ENCODE assay signal across 21 cellular contexts in the genomic region with DNA sequence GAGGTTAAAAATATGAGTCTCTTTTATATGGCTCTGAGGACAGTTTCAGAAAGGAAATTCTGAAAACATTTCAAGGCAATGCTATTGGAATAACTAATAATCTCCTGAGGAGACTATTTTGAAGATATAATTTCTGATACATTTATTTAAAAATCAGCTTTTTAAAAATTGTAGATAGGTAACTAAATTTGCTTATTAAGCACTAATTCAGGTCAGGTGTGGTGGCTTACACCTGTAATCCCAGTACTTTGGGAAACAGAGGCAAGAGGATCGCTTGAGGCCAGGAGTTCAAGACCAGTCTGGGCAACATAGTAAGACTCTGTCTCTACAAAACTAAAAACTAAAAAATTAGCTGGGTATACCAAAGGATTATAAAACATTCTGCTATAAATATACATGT. TPM values are rescaled to one million over a fixed set of nuclear protein-coding genes. Genes with fewer than 3 reads are reported as not detected.
A peak's percentile ranks its signal among the peaks of the same experiment; 100 is the strongest.
DNase-seq lines count a peak whose midpoint lies in the region; ATAC-seq, FAIRE-seq and TF ChIP-seq lines count a peak whose summit lies in the region.
"Had no signal": no experiment of that assay in that cellular context is flagged by ENCODE, and none has a peak within 500 bp of the region (broad histone marks: within the 10 kb centered on the region; RNA-seq: fewer than 3 reads in every experiment).

No MANE protein-coding gene starts in this region.

- BruUV-seq in HepG2 (replicated peaks; lab: Mats Ljungman, UMichigan) (no TSS peak), K562 (replicated peaks; lab: Mats Ljungman, UMichigan) (no TSS peak)

- no peak for DNase-seq in HepG2 (ENCODE audit: low spot score)
- no peak for DNase-seq in right lobe of liver
- no peak for DNase-seq in K562 (ENCODE audit: extremely low read depth in 1 of 4, low spot score in 3 of 4)
- no peak for DNase-seq in endothelial cell (ENCODE audit: low spot score)
- DNase-seq in NCI-H748 treated with DMSO at 0.1 percent for 48 hours (lab: John Stamatoyannopoulos, UW), result no peak
- DNase-seq in UCSD-AML1 (lab: John Stamatoyannopoulos, UW; ENCODE audit: unreplicated experiment), result no peak
- DNase-seq: AML-193; Caco-2; Calu3; CD4-positive, alpha-beta T cell; CD8-positive, alpha-beta T cell; DMS79 treated with DMSO at 0.1 percent for 48 hours; GF-D8 had no signal

- H3K4me3 Mint-ChIP-seq in endothelial cell (ENCODE audit: unreplicated experiment), result peak overlapping the region; percentile 62
- H3K4me3 Mint-ChIP-seq: B cell; CD4-positive, alpha-beta T cell; CD8-positive, alpha-beta T cell had no signal

- TF ChIP-seq RAD21 in HepG2 (CRISPR knock-in tag; IDR thresholded peaks at IDR 0.05) (no peak), K562 (CRISPR knock-in tag; conservative IDR thresholded peaks at IDR 0.05 in 1 of 2, IDR thresholded peaks at IDR 0.05 in 1 of 2) (no peak)

- H3K9me1 ChIP-seq in K562 (ENCODE audit: control insufficient read depth, insufficient read depth, low read length), result no peaks in the 10 kb centered on the region

- H3K36me3 Mint-ChIP-seq in endothelial cell (ENCODE audit: low read depth, unreplicated experiment), result peaks cover 26% of the 10 kb centered on the region

- H2AFZ ChIP-seq in HepG2 (ENCODE audit: low read length) (no peak overlapping the region), K562 (ENCODE audit: low read depth, low read length) (no peak overlapping the region)

- 100% methylated on average over 1 of the region's 1 CpG for WGBS in HepG2 (ENCODE audit: low lambda C conversion rate)
- 90% methylated on average over 1 of the region's 1 CpG for WGBS in right lobe of liver (ENCODE audit: insufficient coverage, low coverage, low lambda C conversion rate, missing lambda C conversion rate)
- 100% methylated on average over 1 of the region's 1 CpG for WGBS in K562 (ENCODE audit: insufficient coverage, low coverage, missing lambda C conversion rate)

- H3K4me3 ChIP-seq in HepG2 (replicated peaks in 1 of 3; ENCODE audit: insufficient read depth in 1 of 3, low read depth in 2 of 3, low read length in 3 of 3), result no peak overlapping the region
- H3K4me3 ChIP-seq in right lobe of liver, result no peak overlapping the region
- H3K4me3 ChIP-seq in K562, result no peak overlapping the region
- H3K4me3 ChIP-seq: BLaER1 treated with 17β-estradiol and CSF1 and Interleukin-3, amounts not matched to agents 10 nM and 100 nM had no signal

- ATAC-seq in HepG2, result no peak
- ATAC-seq in right lobe of liver, result no peak
- no peak for ATAC-seq in K562
- ATAC-seq: CD8-positive, alpha-beta T cell had no signal

- H3K36me3 ChIP-seq in HepG2 (replicated peaks in 1 of 2; ENCODE audit: control insufficient read depth in 1 of 2, insufficient read depth in 2 of 2, low read length in 2 of 2), result no peaks in the 10 kb centered on the region
- no peaks in the 10 kb centered on the region for H3K36me3 ChIP-seq in right lobe of liver
- H3K36me3 ChIP-seq in K562 (ENCODE audit: control insufficient read depth, insufficient read depth, low read length), result peaks cover 3% of the 10 kb centered on the region; the same call in 1 of the 3 replicates

- POLR2A ChIA-PET in HepG2 (lab: Yijun Ruan, JAX), result no interaction called here
- POLR2A ChIA-PET in K562 (lab: Yijun Ruan, JAX), result no interaction called here

- in situ Hi-C loops in HepG2 (cut with HindIII; ENCODE audit: extremely low pct_ligation_motif_present, low pct_unique_long_range_greater_than_20kb), result no loop called here
- in situ Hi-C loops in K562 (cut with MboI), result no loop called here

- H3K27me3 ChIP-seq in HepG2 (ENCODE audit: control insufficient read depth in 1 of 2, insufficient read depth in 2 of 2, low read length in 2 of 2), result no peaks in the 10 kb centered on the region
- H3K27me3 ChIP-seq in right lobe of liver, result no peaks in the 10 kb centered on the region
- no peaks in the 10 kb centered on the region for H3K27me3 ChIP-seq in K562 (ENCODE audit: control insufficient read depth in 2 of 2, insufficient read depth in 2 of 2, low read length in 2 of 2)
- H3K27me3 ChIP-seq: BLaER1 treated with 17β-estradiol and CSF1 and Interleukin-3, amounts not matched to agents 10 nM and 100 nM had no signal

- H3K27me3 Mint-ChIP-seq in endothelial cell (ENCODE audit: unreplicated experiment), result peaks cover 1% of the 10 kb centered on the region
- H3K27me3 Mint-ChIP-seq: B cell; CD4-positive, alpha-beta T cell had no signal

- H3K27ac Mint-ChIP-seq in endothelial cell (ENCODE audit: unreplicated experiment), result no peak overlapping the region
- H3K27ac Mint-ChIP-seq: B cell; CD4-positive, alpha-beta T cell; CD8-positive, alpha-beta T cell had no signal

- peaks cover 13% of the 10 kb centered on the region for H3K9me3 Mint-ChIP-seq in endothelial cell (ENCODE audit: unreplicated experiment)

- TF ChIP-seq EP300 in HepG2 (IDR thresholded peaks at IDR 0.05; ENCODE audit: low read depth in 2 of 2, low read length in 2 of 2), result no peak
- TF ChIP-seq EP300 in HepG2 (CRISPR knock-in tag; IDR thresholded peaks at IDR 0.05; ENCODE audit: borderline replicate concordance), result no peak
- TF ChIP-seq EP300 in K562 (IDR thresholded peaks at IDR 0.05; ENCODE audit: low read length), result no peak

- H3K9me3 ChIP-seq in HepG2 (ENCODE audit: low read length) (no peaks in the 10 kb centered on the region), right lobe of liver (no peaks in the 10 kb centered on the region), K562 (replicated peaks; ENCODE audit: control insufficient read depth, insufficient read depth, low read depth, low read length) (no peaks in the 10 kb centered on the region; the same call in none of the 2 replicates)

- intact Hi-C loops in HepG2 (cut with micrococcal nuclease; ENCODE audit: unreplicated experiment) (no loop called here), right lobe of liver (cut with DNase I) (no loop called here), K562 (cut with micrococcal nuclease) (no loop called here)

- no peak overlapping the region for H3K27ac ChIP-seq in HepG2 (ENCODE audit: extremely low read length, insufficient read depth, low read length)
- no peak overlapping the region for H3K27ac ChIP-seq in right lobe of liver
- H3K27ac ChIP-seq in K562 (ENCODE audit: extremely low read depth, low read depth, low read length), result no peak overlapping the region
- H3K27ac ChIP-seq: 22Rv1; BLaER1 treated with 17β-estradiol and CSF1 and Interleukin-3, amounts not matched to agents 10 nM and 100 nM; C4-2B had no signal

- H3K4me1 ChIP-seq in HepG2 (ENCODE audit: insufficient read depth, low read length) (no peaks in the 10 kb centered on the region), right lobe of liver (no peaks in the 10 kb centered on the region), K562 (replicated peaks in 1 of 2; ENCODE audit: control insufficient read depth in 2 of 2, insufficient read depth in 2 of 2, low read length in 2 of 2) (no peaks in the 10 kb centered on the region)
- H3K4me1 ChIP-seq: BLaER1 treated with 17β-estradiol and CSF1 and Interleukin-3, amounts not matched to agents 10 nM and 100 nM; Caco-2 had no signal

- H3K79me2 ChIP-seq in HepG2 (ENCODE audit: insufficient read depth, low read length) (no peaks in the 10 kb centered on the region), K562 (ENCODE audit: control insufficient read depth, insufficient read depth, low read length) (no peaks in the 10 kb centered on the region)

- TF ChIP-seq POLR2A in HepG2 (IDR thresholded peaks at IDR 0.05; ENCODE audit: insufficient read depth in 1 of 2, low read depth in 2 of 2, low read length in 2 of 2) (no peak), right lobe of liver (IDR thresholded peaks at IDR 0.05) (no peak), K562 (conservative IDR thresholded peaks at IDR 0.05) (no peak)

- TF ChIP-seq CTCF in HepG2 (CRISPR knock-in tag; IDR thresholded peaks at IDR 0.05) (no peak), right lobe of liver (IDR thresholded peaks at IDR 0.05) (no peak), K562 (IDR thresholded peaks at IDR 0.05 in 2 of 3, conservative IDR thresholded peaks at IDR 0.05 in 1 of 3; ENCODE audit: insufficient read depth in 2 of 3, low read depth in 1 of 3, low read length in 3 of 3) (no peak), endothelial cell (IDR thresholded peaks at IDR 0.05; ENCODE audit: unreplicated experiment) (no peak)

- no peak overlapping the region for H3K4me2 ChIP-seq in HepG2 (ENCODE audit: low read depth, low read length)
- H3K4me2 ChIP-seq in K562 (ENCODE audit: insufficient read depth, low read length), result no peak overlapping the region
- H3K4me2 ChIP-seq: BLaER1 treated with 17β-estradiol and CSF1 and Interleukin-3, amounts not matched to agents 10 nM and 100 nM had no signal

- H4K20me1 ChIP-seq in HepG2 (ENCODE audit: insufficient read depth, low read length), result no peaks in the 10 kb centered on the region
- H4K20me1 ChIP-seq in K562 (replicated peaks; ENCODE audit: control insufficient read depth, insufficient read depth, low read length), result no peaks in the 10 kb centered on the region
- H4K20me1 ChIP-seq: BLaER1 treated with 17β-estradiol and CSF1 and Interleukin-3, amounts not matched to agents 10 nM and 100 nM had no signal

- CTCF ChIA-PET in HepG2 (lab: Yijun Ruan, JAX; ENCODE audit: low intra/inter-chr PET ratio, low total read pairs) (no interaction called here), K562 (lab: Yijun Ruan, JAX; ENCODE audit: low intra/inter-chr PET ratio) (no interaction called here)

- no peak for FAIRE-seq in HepG2 (lab: Jason Lieb, UNC)
- FAIRE-seq in K562 (lab: Jason Lieb, UNC), result no peak
- FAIRE-seq: D721Med, G401.6, GM12891, GM19239 had no signal

- H3K4me1 Mint-ChIP-seq in endothelial cell (ENCODE audit: unreplicated experiment), result no peaks in the 10 kb centered on the region

- H3K9ac ChIP-seq in HepG2 (ENCODE audit: insufficient read depth, low read depth, low read length), result no peak overlapping the region
- no peak overlapping the region for H3K9ac ChIP-seq in K562 (ENCODE audit: insufficient read depth in 1 of 2, low read depth in 2 of 2, low read length in 2 of 2)
- H3K9ac ChIP-seq: BLaER1 treated with 17β-estradiol and CSF1 and Interleukin-3, amounts not matched to agents 10 nM and 100 nM had no signal

RNA-seq across cellular contexts. Expression of a gene that starts 17.0 kb away (rescaled TPM):
- total RNA-seq in HepG2 (2016; rRNA removed; fragmentation: Illumina TruSeq; extraction: Trizol), result 9.4 and 11.8 TPM in 2 replicates
- 3.7 and 4.1 TPM in 2 replicates for total RNA-seq in HepG2 (2016; cell fraction: cytosol; rRNA removed; fragmentation: Illumina TruSeq; extraction: Trizol; ENCODE audit: low read depth)
- total RNA-seq in HepG2 (2016; cell fraction: insoluble cytoplasmic fraction; rRNA removed; fragmentation: Illumina TruSeq; extraction: Trizol), result 8.8 and 12.5 TPM in 2 replicates
- 8.2 and 9.1 TPM in 2 replicates for total RNA-seq in HepG2 (2016; cell fraction: membrane; rRNA removed; fragmentation: Illumina TruSeq; extraction: Trizol)
- 18.3 and 19.2 TPM in 2 replicates for total RNA-seq in HepG2 (2016; cell fraction: nucleus; rRNA removed; fragmentation: Illumina TruSeq; extraction: Trizol)
- polyA plus RNA-seq in HepG2 (2011; rRNA removed), result 8.3 and 10.9 TPM in 2 replicates
- polyA plus RNA-seq in HepG2 (2011; cell fraction: cytosol; rRNA removed), result 3.9 and 5.9 TPM in 2 replicates
- polyA plus RNA-seq in HepG2 (2011; cell fraction: nucleus; rRNA removed), result 10.2 and 10.4 TPM in 2 replicates
- polyA plus RNA-seq in HepG2 (2012), result 4.9 and 5.7 TPM in 2 replicates
- 2.3 and 3.1 TPM in 2 replicates for polyA plus RNA-seq in HepG2 (2016; cell fraction: cytosol; fragmentation: Illumina TruSeq; extraction: Trizol; ENCODE audit: low read depth)
- 6.7 and 8.1 TPM in 2 replicates for polyA plus RNA-seq in HepG2 (2016; cell fraction: insoluble cytoplasmic fraction; fragmentation: Illumina TruSeq; extraction: Trizol; ENCODE audit: low read depth)
- polyA plus RNA-seq in HepG2 (2016; cell fraction: membrane; fragmentation: Illumina TruSeq; extraction: Trizol; ENCODE audit: low read depth), result 5.6 and 5.8 TPM in 2 replicates
- polyA plus RNA-seq in HepG2 (2016; cell fraction: nucleus; fragmentation: Illumina TruSeq; extraction: Trizol; ENCODE audit: insufficient read depth, low read depth), result 22.2 and 23.1 TPM in 2 replicates
- polyA minus RNA-seq in HepG2 (2011; rRNA and poly(A)+ RNA removed; ENCODE audit: low replicate concordance), result 6.5 and 19.4 TPM in 2 replicates
- 3.4 and 4.4 TPM in 2 replicates for polyA minus RNA-seq in HepG2 (2011; cell fraction: cytosol; rRNA and poly(A)+ RNA removed)
- 18.3 and 18.5 TPM in 2 replicates for polyA minus RNA-seq in HepG2 (2011; cell fraction: nucleus; rRNA and poly(A)+ RNA removed)
- total RNA-seq in right lobe of liver, result 1 to 10 TPM in 5 of 6 experiments, under 1 TPM in 1; 0.73 to 4.2 (median 2.2) TPM
- total RNA-seq in K562 (2011; cell fraction: chromatin; rRNA removed; ENCODE audit: low replicate concordance), result 19.0 and 53.8 TPM in 2 replicates
- 12.2 and 14.1 TPM in 2 replicates for total RNA-seq in K562 (2011; cell fraction: nucleolus; rRNA removed)
- total RNA-seq in K562 (2011; cell fraction: nucleoplasm; rRNA removed), result 26.5 and 38.6 TPM in 2 replicates
- total RNA-seq in K562 (2014; rRNA removed), result 7.0 and 8.5 TPM in 2 replicates
- total RNA-seq in K562 (2014; rRNA removed; fragmentation: Illumina TruSeq; extraction: Trizol), result 13.9 and 14.6 TPM in 2 replicates
- total RNA-seq in K562 (2015; rRNA removed; fragmentation: Illumina TruSeq; extraction: Trizol), result 10.8 and 11.0 TPM in 2 replicates
- 8.7 and 9.5 TPM in 2 replicates for total RNA-seq in K562 (2021)
- 14.0 and 18.6 TPM in 2 replicates for polyA plus RNA-seq in K562 (2011; rRNA removed)
- 5.7 and 9.8 TPM in 2 replicates for polyA plus RNA-seq in K562 (2011; cell fraction: cytosol; rRNA removed)
- polyA plus RNA-seq in K562 (2011; cell fraction: nucleus; rRNA removed), result 16.0 and 21.6 TPM in 2 replicates
- 7.1 and 10.2 TPM in 2 replicates for polyA plus RNA-seq in K562 (2012)
- polyA plus RNA-seq in K562 (2014; fragmentation: Illumina TruSeq; extraction: Trizol), result 10.1 and 12.0 TPM in 2 replicates
- polyA plus RNA-seq in K562 (2014; fragmentation: Nextera tagmentation; extraction: Ambion mirVana), result 1 to 10 TPM; 4.7 to 4.9 TPM
- 10.0 and 11.2 TPM in 2 replicates for polyA plus RNA-seq in K562 (2014; rRNA removed)
- polyA minus RNA-seq in K562 (2011; rRNA and poly(A)+ RNA removed), result 21.5 and 21.9 TPM in 2 replicates
- 5.5 and 7.7 TPM in 2 replicates for polyA minus RNA-seq in K562 (2011; cell fraction: cytosol; rRNA and poly(A)+ RNA removed)
- polyA minus RNA-seq in K562 (2011; cell fraction: nucleus; rRNA and poly(A)+ RNA removed), result 13.6 and 22.9 TPM in 2 replicates
- total RNA-seq in endothelial cell (ENCODE audit: unreplicated experiment), result 18.2 TPM
